Comparison of ENCODE assay signal across 2 cellular contexts in genomic region chr11:1181858-1182535, GRCh38.
TF ChIP-seq lines count a peak whose summit lies in the region.

No MANE protein-coding gene starts in this region.

TF ChIP-seq in K562, 482 proteins besides CTCF, POLR2A, EP300 and RAD21:
- TF ChIP-seq BRF2 (IDR thresholded peaks at IDR 0.05; ENCODE audit: borderline replicate concordance, insufficient read depth, insufficient read length) (no peak), NFIC (IDR thresholded peaks at IDR 0.05) (peak; percentile 33; the same call in 1 of the 2 replicates)

TF ChIP-seq in SK-N-SH, 30 proteins besides CTCF, POLR2A, EP300 and RAD21:
- TF ChIP-seq JUND (IDR thresholded peaks at IDR 0.05) (no peak), MEF2A (IDR thresholded peaks at IDR 0.05; ENCODE audit: borderline replicate concordance, low read depth) (no peak), TEAD4 (IDR thresholded peaks at IDR 0.05; ENCODE audit: borderline replicate concordance, insufficient read depth) (no peak), MXI1 (IDR thresholded peaks at IDR 0.05; ENCODE audit: low read depth, low read length) (no peak)
TF ChIP-seq in SK-N-SH: peak in this region for 0.
